28 cellular contexts compared by ENCODE assay signal in genomic region chr22:19004471-19004870, GRCh38.
"Had no signal": no experiment of that assay in that cellular context is flagged by ENCODE, and none has a peak within 500 bp of the region (broad histone marks: within the 10 kb centered on the region; RNA-seq: fewer than 3 reads in every experiment).

No MANE protein-coding gene starts in this region.

- H3K9me3 ChIP-seq: colonic mucosa, esophagus muscularis mucosa, esophagus squamous epithelium, gastrocnemius medialis had no signal

- ATAC-seq: effector memory CD8-positive, alpha-beta T cell; esophagus mucosa; foreskin keratinocyte; gastrocnemius medialis; gastroesophageal sphincter; heart left ventricle; heart right ventricle had no signal

- H3K4me3 Mint-ChIP-seq: dendritic cell treated with granulocyte-macrophage colony-stimulating factor and Interleukin-4, amounts not matched to agents 40 ng/mL and 50 ng/mL, for 4 days; effector memory CD8-positive, alpha-beta T cell; endodermal cell had no signal

- FAIRE-seq: colon, endometrium, endothelial cell of umbilical vein, frontal cortex had no signal

- H3K27me3 ChIP-seq: colonic mucosa had no signal

- H3K4me3 ChIP-seq: colonic mucosa, coronary artery, dorsolateral prefrontal cortex, esophagus muscularis mucosa, esophagus squamous epithelium, gastrocnemius medialis, gastroesophageal sphincter, heart left ventricle, heart right ventricle had no signal

- DNase-seq: colonic mucosa; cortex of kidney; dermis blood vessel endothelial cell; effector CD4-positive, alpha-beta T cell; effector CD8-positive, alpha-beta T cell; effector memory CD4-positive, alpha-beta T cell; effector memory CD8-positive, alpha-beta T cell; endodermal cell; erythroblast; esophagus squamous epithelium; foreskin fibroblast; foreskin keratinocyte; foreskin melanocyte; gastrocnemius medialis; glutamatergic neuron; heart left ventricle; heart right ventricle had no signal

- H3K27ac Mint-ChIP-seq: dendritic cell treated with granulocyte-macrophage colony-stimulating factor and Interleukin-4, amounts not matched to agents 40 ng/mL and 50 ng/mL, for 4 days; effector memory CD8-positive, alpha-beta T cell; endodermal cell had no signal

- H3K27ac ChIP-seq: colonic mucosa, coronary artery, dorsolateral prefrontal cortex, epithelial cell of prostate, esophagus muscularis mucosa, esophagus squamous epithelium, foreskin keratinocyte, gastrocnemius medialis, gastroesophageal sphincter, heart left ventricle, heart right ventricle had no signal

- H3K9me3 Mint-ChIP-seq: dendritic cell treated with granulocyte-macrophage colony-stimulating factor and Interleukin-4, amounts not matched to agents 40 ng/mL and 50 ng/mL, for 4 days; effector memory CD8-positive, alpha-beta T cell; endodermal cell had no signal

- H3K4me1 ChIP-seq: colonic mucosa, esophagus muscularis mucosa, esophagus squamous epithelium, foreskin keratinocyte, gastrocnemius medialis, gastroesophageal sphincter, heart left ventricle, heart right ventricle had no signal

- H3K36me3 ChIP-seq: colonic mucosa, esophagus muscularis mucosa, esophagus squamous epithelium, gastrocnemius medialis, gastroesophageal sphincter, heart left ventricle, heart right ventricle had no signal

- H3K4me1 Mint-ChIP-seq: endodermal cell had no signal
